ENCODE assay signal across 8 cellular contexts in genomic region chr3:14404396-14405119, GRCh38. TPM values are rescaled to one million over a fixed set of nuclear protein-coding genes. Genes with fewer than 3 reads are reported as not detected.
A peak's percentile ranks its signal among the peaks of the same experiment; 100 is the strongest.
DNase-seq lines count a peak whose midpoint lies in the region; ATAC-seq and TF ChIP-seq lines count a peak whose summit lies in the region.

No MANE protein-coding gene starts in this region.

- H3K27me3 Mint-ChIP-seq in stimulated activated naive CD8-positive, alpha-beta T cell treated with anti-CD3 and anti-CD28 coated beads, Interleukin-15, Interleukin-2, amounts not matched to agents 100 ng/mL and 50 ng/mL, for 24 hours, result no peaks in the 10 kb centered on the region

- peaks cover 39% of the 10 kb centered on the region for H3K36me3 Mint-ChIP-seq in stimulated activated naive CD8-positive, alpha-beta T cell treated with anti-CD3 and anti-CD28 coated beads, Interleukin-15, Interleukin-2, amounts not matched to agents 100 ng/mL and 50 ng/mL, for 24 hours (ENCODE audit: low read depth)

- H3K27ac ChIP-seq in ascending aorta, result peak overlapping the region; percentile 77 to 85
- peak overlapping the region; percentile 74 for H3K27ac ChIP-seq in muscle layer of colon (ENCODE audit: low read depth, low read length)

- no peak overlapping the region for H3K9ac ChIP-seq in muscle layer of colon (ENCODE audit: low read length)

- intact Hi-C loops in ascending aorta (cut with DNase I), result loop anchor here (5.0 to 10.0 kb wide), 3 partner anchors 260 to 543 kb away; partner anchors contain the start of gene NR2C2

- peak overlapping the region; percentile 62 to 85 for H3K4me3 ChIP-seq in ascending aorta
- peak overlapping the region in 1 of 2 donors; percentile 54 for H3K4me3 ChIP-seq in muscle layer of colon (ENCODE audit: low read depth in 1 of 2, low read length in 2 of 2)

- H3K4me1 ChIP-seq in ascending aorta, result peaks cover 25 to 33% of the 10 kb centered on the region in 2 donors
- peaks cover 39% of the 10 kb centered on the region for H3K4me1 ChIP-seq in muscle layer of colon (ENCODE audit: insufficient read depth, low read length)

- no peak for DNase-seq in stimulated activated naive CD8-positive, alpha-beta T cell treated with anti-CD3 and anti-CD28 coated beads, Interleukin-15, Interleukin-2, amounts not matched to agents 100 U/mL and 50 U/mL, for 24 hours
- DNase-seq in ascending aorta (ENCODE audit: low spot score in 2 of 2), result no peak
- no peak for DNase-seq in GM20000 (ENCODE audit: low spot score)
- DNase-seq in SIG-M5 (lab: John Stamatoyannopoulos, UW), result no peak

- H3K36me3 ChIP-seq in ascending aorta, result peaks cover 0 to 6% of the 10 kb centered on the region in 2 donors
- no peaks in the 10 kb centered on the region for H3K36me3 ChIP-seq in muscle layer of colon (ENCODE audit: insufficient read depth, low read length)

- no peak for ATAC-seq in stimulated activated naive CD8-positive, alpha-beta T cell treated with anti-CD3 and anti-CD28 coated beads, Interleukin-15, Interleukin-2, amounts not matched to agents 100 U/mL and 50 U/mL, for 24 hours
- ATAC-seq in GM18498 (IDR thresholded peaks at IDR 0.05; ENCODE audit: unreplicated experiment), result no peak
- no peak for ATAC-seq in GM21576 (IDR thresholded peaks at IDR 0.05; ENCODE audit: unreplicated experiment)

- H3K4me1 Mint-ChIP-seq in stimulated activated naive CD8-positive, alpha-beta T cell treated with anti-CD3 and anti-CD28 coated beads, Interleukin-15, Interleukin-2, amounts not matched to agents 100 ng/mL and 50 ng/mL, for 24 hours (ENCODE audit: low read depth), result peaks cover 56% of the 10 kb centered on the region

- peak overlapping the region; percentile 80 for H3K27ac Mint-ChIP-seq in stimulated activated naive CD8-positive, alpha-beta T cell treated with anti-CD3 and anti-CD28 coated beads, Interleukin-15, Interleukin-2, amounts not matched to agents 100 ng/mL and 50 ng/mL, for 24 hours

- H3K4me3 Mint-ChIP-seq in stimulated activated naive CD8-positive, alpha-beta T cell treated with anti-CD3 and anti-CD28 coated beads, Interleukin-15, Interleukin-2, amounts not matched to agents 100 ng/mL and 50 ng/mL, for 24 hours, result peak overlapping the region; percentile 100

- no peaks in the 10 kb centered on the region for H3K9me3 Mint-ChIP-seq in stimulated activated naive CD8-positive, alpha-beta T cell treated with anti-CD3 and anti-CD28 coated beads, Interleukin-15, Interleukin-2, amounts not matched to agents 100 ng/mL and 50 ng/mL, for 24 hours

- TF ChIP-seq CTCF in ascending aorta (IDR thresholded peaks at IDR 0.05) (no peak), GM20000 (IDR thresholded peaks at IDR 0.05; ENCODE audit: extremely low read depth, missing control alignments) (no peak)

- H3K27me3 ChIP-seq in ascending aorta (no peaks in the 10 kb centered on the region), muscle layer of colon (ENCODE audit: control insufficient read depth in 1 of 2, insufficient read depth in 2 of 2, low read length in 2 of 2) (no peaks in the 10 kb centered on the region)

- H3K9me3 ChIP-seq in ascending aorta (no peaks in the 10 kb centered on the region), muscle layer of colon (ENCODE audit: low read length) (no peaks in the 10 kb centered on the region)

RNA-seq across cellular contexts. Expression of gene SLC6A6, which starts 2.2 kb away (rescaled TPM):
- 78.1 TPM for total RNA-seq in ascending aorta
